In the genomic region with DNA sequence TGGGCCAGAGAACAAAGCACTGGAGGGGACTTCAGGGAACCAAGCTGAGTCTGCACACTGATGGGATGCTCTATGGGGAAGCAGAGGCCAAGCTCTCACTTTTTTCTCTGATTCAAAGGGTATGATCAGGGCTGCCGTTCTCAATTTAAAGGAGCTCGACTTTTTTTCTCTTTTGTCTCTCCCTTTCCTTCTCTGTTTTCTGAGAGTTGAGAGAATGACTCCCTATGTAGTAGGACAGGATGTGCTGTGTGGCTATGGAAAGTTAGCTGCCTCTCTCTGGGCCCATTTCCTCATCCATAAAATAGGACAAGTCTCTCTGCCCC, we compare ENCODE assay signal across 9 cellular contexts. TPM values are rescaled to one million over a fixed set of nuclear protein-coding genes. Genes with fewer than 3 reads are reported as not detected.
DNase-seq lines count a peak whose midpoint lies in the region; ATAC-seq and TF ChIP-seq lines count a peak whose summit lies in the region.
"Had no signal": no experiment of that assay in that cellular context is flagged by ENCODE, and none has a peak within 500 bp of the region (broad histone marks: within the 10 kb centered on the region; RNA-seq: fewer than 3 reads in every experiment).

No MANE protein-coding gene starts in this region.

- H3K36me3 Mint-ChIP-seq in CD8-positive, alpha-beta T cell, result peaks cover 58% of the 10 kb centered on the region
- H3K36me3 Mint-ChIP-seq in activated naive CD8-positive, alpha-beta T cell treated with anti-CD3 and anti-CD28 coated beads, Interleukin-2, amount 50 U/mL, for 24 hours (ENCODE audit: low read depth), result peaks cover 44% of the 10 kb centered on the region

- H4K20me1 ChIP-seq in osteoblast (ENCODE audit: insufficient read depth, low read length), result peaks cover 2% of the 10 kb centered on the region

- H3K27ac Mint-ChIP-seq in CD8-positive, alpha-beta T cell, result peak overlapping the region; percentile 94
- peak overlapping the region; percentile 100 for H3K27ac Mint-ChIP-seq in activated naive CD8-positive, alpha-beta T cell treated with anti-CD3 and anti-CD28 coated beads, Interleukin-2, amount 50 U/mL, for 24 hours

- POLR2A ChIA-PET in CD8-positive, alpha-beta T cell (lab: Charles Lee), result interaction anchor here (0.6 to 2.4 kb wide), 5 partner anchors 9 to 584 kb away, joined by 3 to 10 read pairs (median 4); no protein-coding TSS in a partner anchor

- no peak for DNase-seq in CD8-positive, alpha-beta T cell
- DNase-seq in HL-60 (ENCODE audit: low read depth in 1 of 2, low spot score in 1 of 2) (no peak), osteoblast (ENCODE audit: insufficient read length, low spot score, missing footprints) (peak; percentile 75), cerebellar nuclear complex (lab: John Stamatoyannopoulos, UW) (no peak)
- DNase-seq in activated naive CD8-positive, alpha-beta T cell treated with anti-CD3 and anti-CD28 coated beads, Interleukin-2, amount 50 U/mL, for 24 hours, result no peak
- DNase-seq: NCI-H2171 treated with DMSO at 0.1 percent for 48 hours, occipital lobe had no signal

- no peak for ATAC-seq in CD8-positive, alpha-beta T cell
- ATAC-seq in activated naive CD8-positive, alpha-beta T cell treated with anti-CD3 and anti-CD28 coated beads, Interleukin-2, amount 50 U/mL, for 24 hours, result no peak
- no peak for ATAC-seq in GM21390 (IDR thresholded peaks at IDR 0.05; ENCODE audit: unreplicated experiment)
- no peak for ATAC-seq in HG03095 (IDR thresholded peaks at IDR 0.05; ENCODE audit: unreplicated experiment)

- intact Hi-C loops in CD8-positive, alpha-beta T cell (cut with DNase I, micrococcal nuclease), result no loop called here

- CTCF ChIA-PET in CD8-positive, alpha-beta T cell (lab: Charles Lee), result interaction anchor here (1.0 to 2.7 kb wide), 5 partner anchors 9 to 279 kb away, joined by 3 to 14 read pairs (median 9); no protein-coding TSS in a partner anchor

- H3K4me3 ChIP-seq in CD8-positive, alpha-beta T cell (ENCODE audit: low read depth, low read length), result peak overlapping the region; percentile 32
- no peak overlapping the region for H3K4me3 ChIP-seq in HL-60 (replicated peaks; ENCODE audit: insufficient read depth, low read length)
- no peak overlapping the region for H3K4me3 ChIP-seq in osteoblast (ENCODE audit: insufficient read depth, low read length)

- H3K36me3 ChIP-seq in CD8-positive, alpha-beta T cell (ENCODE audit: insufficient read depth, low read length), result peaks cover 14% of the 10 kb centered on the region
- no peaks in the 10 kb centered on the region for H3K36me3 ChIP-seq in osteoblast (ENCODE audit: insufficient read depth, low read length)

- H3K4me1 ChIP-seq in CD8-positive, alpha-beta T cell (ENCODE audit: insufficient read depth, low read length), result peaks cover 94% of the 10 kb centered on the region
- peaks cover 32% of the 10 kb centered on the region for H3K4me1 ChIP-seq in osteoblast (ENCODE audit: insufficient read depth, low read length)

- H3K79me2 ChIP-seq in osteoblast (ENCODE audit: insufficient read depth, low read length), result no peaks in the 10 kb centered on the region

- H3K27me3 Mint-ChIP-seq in CD8-positive, alpha-beta T cell (ENCODE audit: low read depth), result no peaks in the 10 kb centered on the region
- peaks cover 3% of the 10 kb centered on the region for H3K27me3 Mint-ChIP-seq in activated naive CD8-positive, alpha-beta T cell treated with anti-CD3 and anti-CD28 coated beads, Interleukin-2, amount 50 U/mL, for 24 hours

- peaks cover 85% of the 10 kb centered on the region for H3K4me1 Mint-ChIP-seq in CD8-positive, alpha-beta T cell (ENCODE audit: low read depth)
- H3K4me1 Mint-ChIP-seq in activated naive CD8-positive, alpha-beta T cell treated with anti-CD3 and anti-CD28 coated beads, Interleukin-2, amount 50 U/mL, for 24 hours, result peaks cover 93% of the 10 kb centered on the region

- H2AFZ ChIP-seq in osteoblast (ENCODE audit: low read length), result no peak overlapping the region

- H3K9me3 Mint-ChIP-seq in CD8-positive, alpha-beta T cell, result no peaks in the 10 kb centered on the region
- no peaks in the 10 kb centered on the region for H3K9me3 Mint-ChIP-seq in activated naive CD8-positive, alpha-beta T cell treated with anti-CD3 and anti-CD28 coated beads, Interleukin-2, amount 50 U/mL, for 24 hours

- no peaks in the 10 kb centered on the region for H3K27me3 ChIP-seq in CD8-positive, alpha-beta T cell (ENCODE audit: insufficient read depth, low read length)
- H3K27me3 ChIP-seq in HL-60 (ENCODE audit: insufficient read depth, poor library complexity, severe bottlenecking) (no peaks in the 10 kb centered on the region), osteoblast (ENCODE audit: insufficient read depth, low read length) (no peaks in the 10 kb centered on the region)

- H3K4me2 ChIP-seq in osteoblast (ENCODE audit: insufficient read depth, low read length), result no peak overlapping the region

- peak overlapping the region; percentile 55 for H3K27ac ChIP-seq in CD8-positive, alpha-beta T cell (ENCODE audit: low read depth, low read length)
- H3K27ac ChIP-seq in HL-60 (replicated peaks) (peak overlapping the region; percentile 80), osteoblast (ENCODE audit: low read depth, low read length) (no peak overlapping the region)

- no peak for TF ChIP-seq CTCF in CD8-positive, alpha-beta T cell (IDR thresholded peaks at IDR 0.05)
- TF ChIP-seq CTCF in HL-60 (IDR thresholded peaks at IDR 0.05; ENCODE audit: insufficient read depth, low read length) (no peak), osteoblast (IDR thresholded peaks at IDR 0.05; ENCODE audit: extremely low read depth, low read depth, low read length) (no peak)

- H3K9me3 ChIP-seq in CD8-positive, alpha-beta T cell (ENCODE audit: low read length), result no peaks in the 10 kb centered on the region
- H3K9me3 ChIP-seq in osteoblast (ENCODE audit: low read depth, low read length), result no peaks in the 10 kb centered on the region

- H3K4me3 Mint-ChIP-seq in CD8-positive, alpha-beta T cell, result peak overlapping the region; percentile 73
- H3K4me3 Mint-ChIP-seq in activated naive CD8-positive, alpha-beta T cell treated with anti-CD3 and anti-CD28 coated beads, Interleukin-2, amount 50 U/mL, for 24 hours, result peak overlapping the region; percentile 80

RNA-seq across cellular contexts. Expression of a gene that starts 7.9 kb away (rescaled TPM):
- 10 to 100 TPM; 15.9 to 17.2 TPM for total RNA-seq in CD8-positive, alpha-beta T cell
- 0.72 and 1.2 TPM in 2 replicates for total RNA-seq in osteoblast

RNA-seq across cellular contexts. Expression of a gene that starts 59.8 kb away (rescaled TPM):
- 1 to 10 TPM; 3.4 to 3.7 TPM for total RNA-seq in CD8-positive, alpha-beta T cell
- under 0.01 TPM in 1 of 2 replicates, not detected in the other for total RNA-seq in osteoblast
- total RNA-seq: occipital lobe had no signal
